ENCODE assay signal across 13 cellular contexts in the genomic region with DNA sequence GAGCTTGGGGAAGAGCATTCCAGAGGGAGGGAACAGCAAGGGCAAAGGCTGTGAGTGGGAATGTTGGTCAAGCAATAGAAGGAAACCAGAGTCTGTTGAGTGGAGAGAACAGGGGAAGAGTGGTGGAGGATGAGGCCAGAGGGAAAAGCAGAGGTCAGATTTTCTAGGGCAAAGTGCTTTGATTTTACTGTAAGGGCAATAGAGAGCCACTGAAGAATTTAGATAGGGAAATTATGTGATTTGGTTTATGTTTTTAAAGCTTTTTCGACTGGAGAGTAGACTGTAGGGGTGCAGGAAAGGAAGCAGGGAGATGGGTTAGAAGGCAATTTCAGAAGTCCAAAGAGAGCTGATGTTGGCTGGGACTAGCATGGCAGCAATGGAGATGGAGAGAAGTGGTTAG. TPM values are rescaled to one million over a fixed set of nuclear protein-coding genes. Genes with fewer than 3 reads are reported as not detected.
DNase-seq lines count a peak whose midpoint lies in the region; ATAC-seq and TF ChIP-seq lines count a peak whose summit lies in the region.
"Had no signal": no experiment of that assay in that cellular context is flagged by ENCODE, and none has a peak within 500 bp of the region (broad histone marks: within the 10 kb centered on the region; RNA-seq: fewer than 3 reads in every experiment).

No MANE protein-coding gene starts in this region.

- H2AFZ ChIP-seq in GM23338: no peak overlapping the region
- H2AFZ ChIP-seq in neural progenitor cell (replicated peaks): no peak overlapping the region

- peaks cover 18% of the 10 kb centered on the region for H3K27me3 Mint-ChIP-seq in CD4-positive, alpha-beta T cell
- peaks cover 12% of the 10 kb centered on the region for H3K27me3 Mint-ChIP-seq in GM23338 (ENCODE audit: insufficient read depth, low read depth, poor library complexity)
- peaks cover 12% of the 10 kb centered on the region for H3K27me3 Mint-ChIP-seq in neural progenitor cell (ENCODE audit: insufficient read depth, low read depth)
- peaks cover 8% of the 10 kb centered on the region for H3K27me3 Mint-ChIP-seq in glutamatergic neuron (ENCODE audit: unreplicated experiment)

- peaks cover 33% of the 10 kb centered on the region for H3K4me1 Mint-ChIP-seq in CD4-positive, alpha-beta T cell (ENCODE audit: low read depth)
- H3K4me1 Mint-ChIP-seq in GM23338 (peaks cover 7% of the 10 kb centered on the region), neural progenitor cell (no peaks in the 10 kb centered on the region), glutamatergic neuron (ENCODE audit: low read depth, unreplicated experiment) (peaks cover 1% of the 10 kb centered on the region)

- no peak overlapping the region for H3K27ac ChIP-seq in CD4-positive, alpha-beta T cell (ENCODE audit: low read depth, low read length)
- no peak overlapping the region for H3K27ac ChIP-seq in GM23338 (ENCODE audit: low read depth)
- no peak overlapping the region for H3K27ac ChIP-seq in neural progenitor cell
- H3K27ac ChIP-seq: C4-2B, HL-60 had no signal

- intact Hi-C loops in CD4-positive, alpha-beta T cell (cut with DNase I, micrococcal nuclease): loop anchor here (2.0 to 5.0 kb wide), 2 partner anchors 55 kb away; partner anchors contain the start of gene SRSF6 (in 2 of the 2)

- H3K36me3 ChIP-seq in GM23338 (ENCODE audit: insufficient read depth) (no peaks in the 10 kb centered on the region), neural progenitor cell (no peaks in the 10 kb centered on the region)
- H3K36me3 ChIP-seq: BE2C had no signal

- H3K4me2 ChIP-seq in GM23338 (no peak overlapping the region), neural progenitor cell (no peak overlapping the region)

- H3K27me3 ChIP-seq in CD4-positive, alpha-beta T cell (ENCODE audit: control insufficient read depth, insufficient read depth, low read length): peaks cover 20% of the 10 kb centered on the region
- H3K27me3 ChIP-seq in GM23338 (ENCODE audit: insufficient read depth) (peaks cover 5% of the 10 kb centered on the region), neural progenitor cell (peaks cover 17% of the 10 kb centered on the region)

- H3K79me2 ChIP-seq in GM23338 (replicated peaks; ENCODE audit: insufficient read depth) (0 out of 2 replicates have a peak, but pooled peaks cover 5% of the 10 kb centered on the region), neural progenitor cell (ENCODE audit: low read depth) (peaks cover 18% of the 10 kb centered on the region)

- DNase-seq in CD4-positive, alpha-beta T cell: no peak
- DNase-seq in GM23338 (ENCODE audit: low spot score) (no peak), epithelial cell of proximal tubule (ENCODE audit: low read depth) (peak; percentile 12), neural progenitor cell (ENCODE audit: low spot score) (no peak), cerebellar cortex (ENCODE audit: low spot score) (no peak), glutamatergic neuron (no peak), DMS53 (lab: John Stamatoyannopoulos, UW) (no peak)
- DNase-seq: BE2C; Caco-2; CD8-positive, alpha-beta memory T cell had no signal

- no peak for ATAC-seq in CD4-positive, alpha-beta T cell (ENCODE audit: poor library complexity)
- ATAC-seq in GM23338: no peak
- ATAC-seq: HCT116 had no signal

- no peaks in the 10 kb centered on the region for H3K9me2 ChIP-seq in GM23338 (ENCODE audit: insufficient read depth)

- no peaks in the 10 kb centered on the region for H3K9me3 ChIP-seq in CD4-positive, alpha-beta T cell (ENCODE audit: control insufficient read depth, low read length)
- no peaks in the 10 kb centered on the region for H3K9me3 ChIP-seq in neural progenitor cell (ENCODE audit: low read depth)
- H3K9me3 ChIP-seq: BE2C, Caco-2 had no signal

- CTCF ChIA-PET in CD4-positive, alpha-beta T cell (lab: Charles Lee): no interaction called here

- peak overlapping the region; percentile 6 for H3K4me3 Mint-ChIP-seq in CD4-positive, alpha-beta T cell
- H3K4me3 Mint-ChIP-seq in GM23338 (peak overlapping the region; percentile 9; the same call in 1 of the 3 replicates), neural progenitor cell (peak overlapping the region; percentile 8), glutamatergic neuron (ENCODE audit: unreplicated experiment) (no peak overlapping the region)

- no peak overlapping the region for H3K9ac ChIP-seq in neural progenitor cell

- H4K20me1 ChIP-seq in GM23338 (replicated peaks; ENCODE audit: insufficient read depth) (no peaks in the 10 kb centered on the region), neural progenitor cell (ENCODE audit: low read depth) (peaks cover 3% of the 10 kb centered on the region)

- POLR2A ChIA-PET in CD4-positive, alpha-beta T cell (lab: Charles Lee): no interaction called here

- H3K4me3 ChIP-seq in GM23338 (no peak overlapping the region), epithelial cell of proximal tubule (ENCODE audit: low read depth, low read length) (no peak overlapping the region), neural progenitor cell (no peak overlapping the region)

- peaks cover 3% of the 10 kb centered on the region; the same call in 1 of the 2 replicates for H3F3A ChIP-seq in GM23338 (replicated peaks; ENCODE audit: low read depth)
- H3F3A ChIP-seq in neural progenitor cell (ENCODE audit: low read depth): peaks cover 13% of the 10 kb centered on the region

- H3K9me3 Mint-ChIP-seq in CD4-positive, alpha-beta T cell: no peaks in the 10 kb centered on the region
- H3K9me3 Mint-ChIP-seq in GM23338 (no peaks in the 10 kb centered on the region; the same call in 2 of the 3 replicates), neural progenitor cell (no peaks in the 10 kb centered on the region), glutamatergic neuron (ENCODE audit: unreplicated experiment) (peaks cover 5% of the 10 kb centered on the region)

- no peak overlapping the region for H3K27ac Mint-ChIP-seq in CD4-positive, alpha-beta T cell
- H3K27ac Mint-ChIP-seq in GM23338 (no peak overlapping the region), neural progenitor cell (no peak overlapping the region), glutamatergic neuron (ENCODE audit: unreplicated experiment) (no peak overlapping the region)
- H3K27ac Mint-ChIP-seq: CD8-positive, alpha-beta memory T cell had no signal

- H3K4me1 ChIP-seq in GM23338 (ENCODE audit: insufficient read depth) (no peaks in the 10 kb centered on the region), neural progenitor cell (no peaks in the 10 kb centered on the region)
- H3K4me1 ChIP-seq: BE2C, Caco-2 had no signal

- H3K36me3 Mint-ChIP-seq in CD4-positive, alpha-beta T cell (ENCODE audit: low read depth): peaks cover 6% of the 10 kb centered on the region
- peaks cover 9% of the 10 kb centered on the region for H3K36me3 Mint-ChIP-seq in GM23338 (ENCODE audit: low read depth)
- no peaks in the 10 kb centered on the region for H3K36me3 Mint-ChIP-seq in neural progenitor cell
- H3K36me3 Mint-ChIP-seq in glutamatergic neuron (ENCODE audit: unreplicated experiment): no peaks in the 10 kb centered on the region

- no peak for TF ChIP-seq CTCF in CD4-positive, alpha-beta T cell (IDR thresholded peaks at IDR 0.05)
- TF ChIP-seq CTCF in GM23338 (conservative IDR thresholded peaks at IDR 0.05; ENCODE audit: low read depth in 2 of 2) (no peak), epithelial cell of proximal tubule (conservative IDR thresholded peaks at IDR 0.05; ENCODE audit: low read depth, low read length) (no peak), neural progenitor cell (IDR thresholded peaks at IDR 0.05) (no peak), glutamatergic neuron (IDR thresholded peaks at IDR 0.05; ENCODE audit: partially characterized antibody, unreplicated experiment) (no peak)

TF ChIP-seq in GM23338, 12 proteins besides CTCF, POLR2A, EP300 and RAD21:
- no peak for TF ChIP-seq CREB1 (CRISPR knock-in tag; IDR thresholded peaks at IDR 0.05; ENCODE audit: low read depth)
- no peak for TF ChIP-seq ZNF331 (CRISPR knock-in tag; IDR thresholded peaks at IDR 0.05; ENCODE audit: low read depth)

RNA-seq across cellular contexts. Expression of gene L3MBTL1, which starts 4.4 kb away (rescaled TPM):
- total RNA-seq in CD4-positive, alpha-beta T cell: 10 to 100 TPM; 10.2 to 10.5 TPM
- total RNA-seq in GM23338 (2014; rRNA removed; shearing (Covaris generic)): 17.4 and 33.6 TPM in 2 replicates
- polyA plus RNA-seq in GM23338 (2016; fragmentation: Nextera tagmentation; extraction: Ambion mirVana): 6.1 and 6.5 TPM in 2 replicates
- total RNA-seq in epithelial cell of proximal tubule (3.5 and 5.2 TPM in 2 replicates), neural progenitor cell (ENCODE audit: low replicate concordance) (27.6 and 51.4 TPM in 2 replicates), glutamatergic neuron (ENCODE audit: unreplicated experiment) (19.9 TPM)

RNA-seq across cellular contexts. Expression of gene SGK2, which starts 46.9 kb away (rescaled TPM):
- under 1 TPM; 0.38 to 0.64 TPM for total RNA-seq in CD4-positive, alpha-beta T cell
- 0.08 and 0.42 TPM in 2 replicates for total RNA-seq in GM23338 (2014; rRNA removed; shearing (Covaris generic))
- 0.12 TPM in 1 of 2 replicates, not detected in the other for polyA plus RNA-seq in GM23338 (2016; fragmentation: Nextera tagmentation; extraction: Ambion mirVana)
- 5.9 and 9.8 TPM in 2 replicates for total RNA-seq in epithelial cell of proximal tubule
- 2.8 and 4.2 TPM in 2 replicates for total RNA-seq in neural progenitor cell (ENCODE audit: low replicate concordance)
- total RNA-seq in glutamatergic neuron (ENCODE audit: unreplicated experiment): 0.56 TPM
- polyA plus RNA-seq: CD8-positive, alpha-beta memory T cell had no signal

RNA-seq across cellular contexts. Expression of gene SRSF6, which starts 54.2 kb away (rescaled TPM):
- total RNA-seq in CD4-positive, alpha-beta T cell: 100 to 1,000 TPM; 312 to 313 TPM
- 61.5 and 62.3 TPM in 2 replicates for total RNA-seq in GM23338 (2014; rRNA removed; shearing (Covaris generic))
- polyA plus RNA-seq in GM23338 (2016; fragmentation: Nextera tagmentation; extraction: Ambion mirVana): 49.4 and 60.1 TPM in 2 replicates
- total RNA-seq in epithelial cell of proximal tubule (42.9 and 73.2 TPM in 2 replicates), neural progenitor cell (ENCODE audit: low replicate concordance) (79.6 and 86.1 TPM in 2 replicates), glutamatergic neuron (ENCODE audit: unreplicated experiment) (161 TPM)
